ENCODE assay signal across 18 cellular contexts in genomic region chr13:39641645-39642044, GRCh38.
"Had no signal": no experiment of that assay in that cellular context is flagged by ENCODE, and none has a peak within 500 bp of the region (broad histone marks: within the 10 kb centered on the region; RNA-seq: fewer than 3 reads in every experiment).

No MANE protein-coding gene starts in this region.

- H3K9me3 Mint-ChIP-seq: activated CD4-positive, alpha-beta memory T cell treated with anti-CD3 and anti-CD28 coated beads, Interleukin-2, amount 10 ng/mL, durations not matched to agents 7 days and 5 days; natural killer cell treated with Interleukin-12 subunit alpha and Interleukin-12 subunit beta and Interleukin-15 and Interleukin-18, amount 100 ng/mL, for 72 hours had no signal

- H3K9me3 ChIP-seq: mucosa of descending colon, right atrium auricular region, tibial nerve had no signal

- H3K4me3 Mint-ChIP-seq: activated CD4-positive, alpha-beta memory T cell treated with anti-CD3 and anti-CD28 coated beads, Interleukin-2, amount 10 ng/mL, durations not matched to agents 7 days and 5 days; activated CD4-positive, alpha-beta T cell treated with anti-CD3 and anti-CD28 coated beads, Interleukin-2, amount 10 ng/mL, durations not matched to agents 7 days and 5 days; activated T-cell treated with anti-CD3 and anti-CD28 coated beads, Interleukin-2, amount 50 U/mL, for 24 hours; natural killer cell treated with Interleukin-12 subunit alpha and Interleukin-12 subunit beta and Interleukin-15 and Interleukin-18, amount 100 ng/mL, for 72 hours had no signal

- H3K4me1 ChIP-seq: left ventricle myocardium inferior, right atrium auricular region, tibial nerve had no signal

- H3K27ac ChIP-seq: brain microvascular endothelial cell, left ventricle myocardium inferior, right atrium auricular region, tibial nerve had no signal

- H3K36me3 Mint-ChIP-seq: natural killer cell treated with Interleukin-12 subunit alpha and Interleukin-12 subunit beta and Interleukin-15 and Interleukin-18, amount 100 ng/mL, for 72 hours had no signal

- H3K36me3 ChIP-seq: brain microvascular endothelial cell, left ventricle myocardium inferior, right atrium auricular region, tibial nerve had no signal

- H3K27me3 ChIP-seq: brain microvascular endothelial cell, right atrium auricular region, tibial nerve had no signal

- H3K27ac Mint-ChIP-seq: activated CD4-positive, alpha-beta memory T cell treated with anti-CD3 and anti-CD28 coated beads, Interleukin-2, amount 10 ng/mL, durations not matched to agents 7 days and 5 days; activated CD4-positive, alpha-beta T cell treated with anti-CD3 and anti-CD28 coated beads, Interleukin-2, amount 10 ng/mL, durations not matched to agents 7 days and 5 days; activated T-cell treated with anti-CD3 and anti-CD28 coated beads, Interleukin-2, amount 50 U/mL, for 24 hours; natural killer cell treated with Interleukin-12 subunit alpha and Interleukin-12 subunit beta and Interleukin-15 and Interleukin-18, amount 100 ng/mL, for 72 hours had no signal

- H3K4me3 ChIP-seq: left ventricle myocardium inferior, lung, mucosa of descending colon, right atrium auricular region, tibial nerve had no signal

- DNase-seq: activated CD4-positive, alpha-beta memory T cell treated with anti-CD3 and anti-CD28 coated beads, Interleukin-2, amount 10 ng/mL, durations not matched to agents 7 days and 5 days; activated CD4-positive, alpha-beta T cell treated with anti-CD3 and anti-CD28 coated beads for 1 hour; activated CD4-positive, alpha-beta T cell treated with anti-CD3 and anti-CD28 coated beads, Interleukin-2, amount 10 ng/mL, durations not matched to agents 7 days and 5 days; activated CD8-positive, alpha-beta memory T cell treated with anti-CD3 and anti-CD28 coated beads, Interleukin-2, amount 50 U/mL, for 48 hours; activated gamma-delta T cell; activated naive CD4-positive, alpha-beta T cell treated with anti-CD3 and anti-CD28 coated beads, Interleukin-2, amount 50 U/mL, for 16 hours; activated T-cell treated with anti-CD3 and anti-CD28 coated beads, Interleukin-2, amount 50 U/mL, for 24 hours; amniotic stem cell; brain microvascular endothelial cell; cortex of kidney; foreskin fibroblast; left ventricle myocardium inferior; mucosa of descending colon; stimulated activated naive CD4-positive, alpha-beta T cell treated with Interleukin-2 at 50 U/mL for 16 hours had no signal

- ATAC-seq: mucosa of descending colon; natural killer cell treated with Interleukin-12 subunit alpha and Interleukin-12 subunit beta and Interleukin-15 and Interleukin-18, amount 100 ng/mL, for 72 hours had no signal

- H3K4me1 Mint-ChIP-seq: activated CD4-positive, alpha-beta memory T cell treated with anti-CD3 and anti-CD28 coated beads, Interleukin-2, amount 10 ng/mL, durations not matched to agents 7 days and 5 days; activated CD4-positive, alpha-beta T cell treated with anti-CD3 and anti-CD28 coated beads, Interleukin-2, amount 10 ng/mL, durations not matched to agents 7 days and 5 days had no signal
